Comparison of ENCODE assay signal across 10 cellular contexts in genomic region chr15:27017168-27017809, GRCh38. TPM values are rescaled to one million over a fixed set of nuclear protein-coding genes. Genes with fewer than 3 reads are reported as not detected.
A peak's percentile ranks its signal among the peaks of the same experiment; 100 is the strongest.
DNase-seq lines count a peak whose midpoint lies in the region; ATAC-seq, FAIRE-seq and TF ChIP-seq lines count a peak whose summit lies in the region.
"Had no signal": no experiment of that assay in that cellular context is flagged by ENCODE, and none has a peak within 500 bp of the region (broad histone marks: within the 10 kb centered on the region; RNA-seq: fewer than 3 reads in every experiment).

No MANE protein-coding gene starts in this region.

- H3K4me1 ChIP-seq in endothelial cell of umbilical vein (ENCODE audit: control insufficient read depth, extremely low read depth, insufficient read depth, low read length): no peaks in the 10 kb centered on the region
- H3K4me1 ChIP-seq: SJSA1 had no signal

- intact Hi-C loops in endothelial cell of umbilical vein (cut with micrococcal nuclease): loop anchor here (2.0 kb wide), 1 partner anchor 128 kb away; no protein-coding TSS in a partner anchor

- peak; percentile 98 for TF ChIP-seq CTCF in C4-2B (conservative IDR thresholded peaks at IDR 0.05)
- peak; percentile 59 for TF ChIP-seq CTCF in endothelial cell of umbilical vein (IDR thresholded peaks at IDR 0.05; ENCODE audit: extremely low read depth in 1 of 2, insufficient read depth in 1 of 2, low read depth in 1 of 2, low read length in 2 of 2)

- H4K20me1 ChIP-seq in endothelial cell of umbilical vein (replicated peaks; ENCODE audit: control insufficient read depth, extremely low read depth, insufficient read depth, low read length): no peaks in the 10 kb centered on the region

- H3K27ac ChIP-seq in C4-2B (no peak overlapping the region), endothelial cell of umbilical vein (ENCODE audit: insufficient read depth, low read depth, low read length) (no peak overlapping the region)
- H3K27ac ChIP-seq: SJSA1 had no signal

- no TSS peak for BruUV-seq in endothelial cell of umbilical vein (replicated peaks; lab: Mats Ljungman, UMichigan)

- no peak overlapping the region for H3K9ac ChIP-seq in endothelial cell of umbilical vein (replicated peaks; ENCODE audit: extremely low read depth, insufficient read depth, low read length)

- no peak overlapping the region for H2AFZ ChIP-seq in endothelial cell of umbilical vein (ENCODE audit: low read depth, low read length)

- H3K4me3 ChIP-seq in MG63: no peak overlapping the region
- H3K4me3 ChIP-seq in endothelial cell of umbilical vein (replicated peaks in 1 of 3; ENCODE audit: insufficient read depth in 1 of 3, low read depth in 1 of 3, low read length in 3 of 3): no peak overlapping the region
- H3K4me3 ChIP-seq: SJSA1 had no signal

- CTCF ChIA-PET in endothelial cell of umbilical vein (lab: Charles Lee): no interaction called here

- no peaks in the 10 kb centered on the region for H3K79me2 ChIP-seq in endothelial cell of umbilical vein (ENCODE audit: control insufficient read depth, insufficient read depth, low read length)

- H3K9me1 ChIP-seq in endothelial cell of umbilical vein (replicated peaks; ENCODE audit: control insufficient read depth, extremely low read depth, insufficient read depth, low read length): no peaks in the 10 kb centered on the region

- POLR2A ChIA-PET in endothelial cell of umbilical vein (lab: Charles Lee): no interaction called here

- H3K36me3 ChIP-seq in MG63 (no peaks in the 10 kb centered on the region), endothelial cell of umbilical vein (ENCODE audit: control insufficient read depth in 2 of 2, extremely low read depth in 1 of 2, insufficient read depth in 2 of 2, low read length in 2 of 2) (no peaks in the 10 kb centered on the region)
- H3K36me3 ChIP-seq: SJSA1 had no signal

- DNase-seq in MG63 (peak; percentile 35), RPMI8226 (peak; percentile 71), endothelial cell of umbilical vein (ENCODE audit: low read depth, low spot score) (peak; percentile 6), myocyte (ENCODE audit: low read depth) (peak; percentile 1)
- no peak for DNase-seq in activated CD4-positive, CD25-positive, alpha-beta regulatory T cell treated with anti-CD3 and anti-CD28 coated beads, Interleukin-2, amount 50 U/mL, for 72 hours

- ATAC-seq in GM18870 (IDR thresholded peaks at IDR 0.05; ENCODE audit: unreplicated experiment) (peak; percentile 53), HG03442 (IDR thresholded peaks at IDR 0.05; ENCODE audit: unreplicated experiment) (no peak)

- dilution Hi-C loops in endothelial cell of umbilical vein (cut with MboI; ENCODE audit: extremely low pct_ligation_motif_present, low sequenced_read_pairs): no loop called here

- peak; percentile 47 for FAIRE-seq in endothelial cell of umbilical vein (lab: Jason Lieb, UNC)

- H3K27me3 ChIP-seq in MG63 (no peaks in the 10 kb centered on the region), endothelial cell of umbilical vein (ENCODE audit: control insufficient read depth in 2 of 2, insufficient read depth in 2 of 2, low read length in 2 of 2) (no peaks in the 10 kb centered on the region)
- H3K27me3 ChIP-seq: SJSA1 had no signal

- no peak overlapping the region for H3K4me2 ChIP-seq in endothelial cell of umbilical vein (ENCODE audit: insufficient read depth, low read length)

- H3K9me3 ChIP-seq in MG63 (no peaks in the 10 kb centered on the region), endothelial cell of umbilical vein (replicated peaks; ENCODE audit: control insufficient read depth, insufficient read depth, low read length) (peaks cover 2% of the 10 kb centered on the region)
- H3K9me3 ChIP-seq: SJSA1 had no signal

- no peak for TF ChIP-seq POLR2A in endothelial cell of umbilical vein (IDR thresholded peaks at IDR 0.05; ENCODE audit: low read depth, low read length)

TF ChIP-seq in endothelial cell of umbilical vein, 7 proteins besides CTCF, POLR2A, EP300 and RAD21:
- TF ChIP-seq GATA2 (IDR thresholded peaks at IDR 0.05; ENCODE audit: insufficient read depth, insufficient read length, low read depth, low read length): no peak
- no peak for TF ChIP-seq EZH2 (IDR thresholded peaks at IDR 0.05; ENCODE audit: borderline replicate concordance, low read depth, low read length, severe bottlenecking)
- TF ChIP-seq MYC (IDR thresholded peaks at IDR 0.05; ENCODE audit: low read depth, low read length): no peak
- TF ChIP-seq JUN (IDR thresholded peaks at IDR 0.05; ENCODE audit: borderline replicate concordance, insufficient read depth, insufficient read length, low read depth): no peak
- TF ChIP-seq MAX (IDR thresholded peaks at IDR 0.05; ENCODE audit: insufficient read depth, insufficient read length): no peak
- no peak for TF ChIP-seq POLR2AphosphoS5 (IDR thresholded peaks at IDR 0.05; ENCODE audit: insufficient read depth, low read depth, low read length)
- no peak for TF ChIP-seq FOS (IDR thresholded peaks at IDR 0.05; ENCODE audit: borderline replicate concordance, insufficient read depth, low read length)

RNA-seq across cellular contexts. Expression of gene GABRG3, which starts 46.3 kb away (rescaled TPM):
- not detected in 2 replicates for total RNA-seq in MG63 (2014; rRNA removed; shearing (Covaris generic); ENCODE audit: low replicate concordance)
- total RNA-seq in endothelial cell of umbilical vein: not detected in 2 replicates
- not detected in 2 replicates for polyA plus RNA-seq in endothelial cell of umbilical vein
- polyA plus RNA-seq in endothelial cell of umbilical vein (2011; cell fraction: cytosol; rRNA removed): not detected in 2 replicates
- not detected in 2 replicates for polyA plus RNA-seq in endothelial cell of umbilical vein (2011; cell fraction: nucleus; rRNA removed)
- polyA plus RNA-seq in endothelial cell of umbilical vein (2012): not detected in 2 replicates
- 0.30 and 0.75 TPM in 2 replicates for polyA minus RNA-seq in endothelial cell of umbilical vein
- not detected for polyA minus RNA-seq in endothelial cell of umbilical vein (2011; cell fraction: cytosol; rRNA and poly(A)+ RNA removed)
- not detected in 2 replicates for polyA minus RNA-seq in endothelial cell of umbilical vein (2011; cell fraction: nucleus; rRNA and poly(A)+ RNA removed)
- not detected in 2 replicates for total RNA-seq in myocyte
- polyA plus RNA-seq in myocyte (2012): not detected
- total RNA-seq: pulmonary artery endothelial cell, SJSA1 had no signal
